In the genomic region with DNA sequence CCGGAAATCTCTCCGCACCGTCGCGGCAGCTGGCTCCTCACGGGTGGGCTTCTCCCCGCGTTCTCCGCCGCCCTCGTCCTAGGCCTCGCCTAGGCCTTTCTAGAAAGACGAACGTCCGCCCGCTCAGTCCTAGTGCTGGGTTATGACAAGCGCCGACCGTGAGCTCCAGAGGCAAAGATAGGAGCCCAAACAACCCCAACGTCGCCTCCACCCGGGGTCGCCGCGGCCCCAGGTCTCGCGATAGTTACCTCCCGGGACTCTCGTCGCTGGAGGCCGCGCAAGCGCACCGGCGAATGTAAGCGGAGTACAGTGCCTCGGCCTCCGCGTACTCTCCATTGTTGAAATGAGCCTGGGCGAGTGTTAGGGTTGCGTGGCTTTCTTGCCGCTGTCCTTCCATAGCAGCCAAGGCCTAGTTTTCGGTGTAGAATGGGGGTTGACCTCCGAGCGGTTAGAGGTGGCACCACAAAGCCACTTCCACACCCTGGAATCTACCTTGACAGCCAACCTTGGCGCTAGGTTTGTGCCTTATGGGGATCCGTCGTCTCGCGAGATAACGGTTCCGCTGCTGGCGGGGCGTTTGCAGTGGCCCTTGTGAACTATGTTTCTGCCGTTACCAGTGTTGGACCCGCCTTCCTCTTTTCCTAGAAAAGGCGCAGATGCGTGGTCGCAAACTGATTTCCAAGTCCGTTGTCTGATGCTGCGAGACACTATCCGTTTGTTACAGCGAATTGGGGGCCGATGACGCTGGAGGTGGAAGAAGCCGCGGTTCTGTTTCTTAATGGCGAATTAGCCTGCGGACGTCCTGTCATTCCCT, we compare ENCODE assay signal across 1 cellular context.
A peak's percentile ranks its signal among the peaks of the same experiment; 100 is the strongest.
TF ChIP-seq lines count a peak whose summit lies in the region.

TSS of gene TTC32 (minus strand) at position 526 of the 814 bp plus-strand sequence. CDS start at position 397, 129 bp downstream.

TF ChIP-seq in A549, 52 proteins besides CTCF, POLR2A, EP300 and RAD21 (continued from another document):
- peak; percentile 95 for TF ChIP-seq REST (IDR thresholded peaks at IDR 0.05)
- no peak for TF ChIP-seq NPAS2 (CRISPR knock-in tag; IDR thresholded peaks at IDR 0.05; ENCODE audit: borderline replicate concordance)
- TF ChIP-seq HDAC2 (IDR thresholded peaks at IDR 0.05) = 0 out of 2 replicates have a peak, but pooled peaks have one; percentile 18
- TF ChIP-seq PHF8 (IDR thresholded peaks at IDR 0.05; ENCODE audit: borderline replicate concordance, low read depth) = peak; percentile 78
- no peak for TF ChIP-seq FOXS1 (CRISPR knock-in tag; IDR thresholded peaks at IDR 0.05)
- TF ChIP-seq, protein P1, sequence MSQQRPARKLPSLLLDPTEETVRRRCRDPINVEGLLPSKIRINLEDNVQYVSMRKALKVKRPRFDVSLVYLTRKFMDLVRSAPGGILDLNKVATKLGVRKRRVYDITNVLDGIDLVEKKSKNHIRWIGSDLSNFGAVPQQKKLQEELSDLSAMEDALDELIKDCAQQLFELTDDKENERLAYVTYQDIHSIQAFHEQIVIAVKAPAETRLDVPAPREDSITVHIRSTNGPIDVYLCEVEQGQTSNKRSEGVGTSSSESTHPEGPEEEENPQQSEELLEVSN (IDR thresholded peaks at IDR 0.05; ENCODE audit: borderline replicate concordance, low read depth) = no peak; the same call in 1 of the 2 replicates
- TF ChIP-seq, protein P2, sequence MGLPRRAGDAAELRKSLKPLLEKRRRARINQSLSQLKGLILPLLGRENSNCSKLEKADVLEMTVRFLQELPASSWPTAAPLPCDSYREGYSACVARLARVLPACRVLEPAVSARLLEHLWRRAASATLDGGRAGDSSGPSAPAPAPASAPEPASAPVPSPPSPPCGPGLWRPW (IDR thresholded peaks at IDR 0.05) = no peak
- peak; percentile 82 for TF ChIP-seq MAX (IDR thresholded peaks at IDR 0.05)
- no peak for TF ChIP-seq CBX8 (IDR thresholded peaks at IDR 0.05)
- TF ChIP-seq, protein P3, sequence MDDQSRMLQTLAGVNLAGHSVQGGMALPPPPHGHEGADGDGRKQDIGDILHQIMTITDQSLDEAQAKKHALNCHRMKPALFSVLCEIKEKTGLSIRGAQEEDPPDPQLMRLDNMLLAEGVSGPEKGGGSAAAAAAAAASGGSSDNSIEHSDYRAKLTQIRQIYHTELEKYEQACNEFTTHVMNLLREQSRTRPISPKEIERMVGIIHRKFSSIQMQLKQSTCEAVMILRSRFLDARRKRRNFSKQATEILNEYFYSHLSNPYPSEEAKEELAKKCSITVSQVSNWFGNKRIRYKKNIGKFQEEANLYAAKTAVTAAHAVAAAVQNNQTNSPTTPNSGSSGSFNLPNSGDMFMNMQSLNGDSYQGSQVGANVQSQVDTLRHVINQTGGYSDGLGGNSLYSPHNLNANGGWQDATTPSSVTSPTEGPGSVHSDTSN (IDR thresholded peaks at IDR 0.05) = 0 out of 2 replicates have a peak, but pooled peaks have one; percentile 34
- no peak for TF ChIP-seq EHF (CRISPR knock-in tag; IDR thresholded peaks at IDR 0.05)
- TF ChIP-seq RNF2 (IDR thresholded peaks at IDR 0.05; ENCODE audit: borderline replicate concordance, low read depth) = no peak
- TF ChIP-seq JUNB (IDR thresholded peaks at IDR 0.05) = no peak
- TF ChIP-seq RFX5 (IDR thresholded peaks at IDR 0.05) = no peak
- TF ChIP-seq BHLHE40 (IDR thresholded peaks at IDR 0.05; ENCODE audit: low read depth, low read length) = no peak
- TF ChIP-seq JUN (IDR thresholded peaks at IDR 0.05) = peak; percentile 79 to 97
- TF ChIP-seq TFCP2L1 (CRISPR knock-in tag; IDR thresholded peaks at IDR 0.05) = no peak
- peak; percentile 12 for TF ChIP-seq MAFK (IDR thresholded peaks at IDR 0.05; ENCODE audit: partially characterized antibody)
- no peak for TF ChIP-seq HOXA7 (CRISPR knock-in tag; IDR thresholded peaks at IDR 0.05)
- no peak for TF ChIP-seq EHMT2 (IDR thresholded peaks at IDR 0.05; ENCODE audit: low read depth)
- no peak for TF ChIP-seq CEBPB (IDR thresholded peaks at IDR 0.05)
- TF ChIP-seq ZNF302 (CRISPR knock-in tag; IDR thresholded peaks at IDR 0.05) = no peak
- TF ChIP-seq NFE2L2 (conservative IDR thresholded peaks at IDR 0.05; ENCODE audit: low read length) = no peak
- TF ChIP-seq ESRRA (IDR thresholded peaks at IDR 0.05; ENCODE audit: borderline replicate concordance, low read length) = no peak
- peak; percentile 87; the same call in 1 of the 2 replicates for TF ChIP-seq TP53 (CRISPR knock-in tag; IDR thresholded peaks at IDR 0.05)
- TF ChIP-seq NR3C1 (IDR thresholded peaks at IDR 0.05) = no peak
- no peak for TF ChIP-seq ZC3H11A (IDR thresholded peaks at IDR 0.05)
- no peak for TF ChIP-seq HEYL (CRISPR knock-in tag; IDR thresholded peaks at IDR 0.05)
- no peak for TF ChIP-seq POLR2AphosphoS2 (conservative IDR thresholded peaks at IDR 0.05; ENCODE audit: low read length)
- TF ChIP-seq MAZ (IDR thresholded peaks at IDR 0.05; ENCODE audit: borderline replicate concordance, low read depth, low read length) = 0 out of 2 replicates have a peak, but pooled peaks have one; percentile 10
- no peak; the same call in 1 of the 2 replicates for TF ChIP-seq HOXB5 (CRISPR knock-in tag; IDR thresholded peaks at IDR 0.05)
- no peak for TF ChIP-seq ZFP36 (IDR thresholded peaks at IDR 0.05; ENCODE audit: borderline replicate concordance, partially characterized antibody)
- peak; percentile 63; the same call in 2 of the 3 replicates for TF ChIP-seq BCL3 (IDR thresholded peaks at IDR 0.05)
- no peak for TF ChIP-seq ZSCAN20 (CRISPR knock-in tag; IDR thresholded peaks at IDR 0.05)
- TF ChIP-seq, protein P4, sequence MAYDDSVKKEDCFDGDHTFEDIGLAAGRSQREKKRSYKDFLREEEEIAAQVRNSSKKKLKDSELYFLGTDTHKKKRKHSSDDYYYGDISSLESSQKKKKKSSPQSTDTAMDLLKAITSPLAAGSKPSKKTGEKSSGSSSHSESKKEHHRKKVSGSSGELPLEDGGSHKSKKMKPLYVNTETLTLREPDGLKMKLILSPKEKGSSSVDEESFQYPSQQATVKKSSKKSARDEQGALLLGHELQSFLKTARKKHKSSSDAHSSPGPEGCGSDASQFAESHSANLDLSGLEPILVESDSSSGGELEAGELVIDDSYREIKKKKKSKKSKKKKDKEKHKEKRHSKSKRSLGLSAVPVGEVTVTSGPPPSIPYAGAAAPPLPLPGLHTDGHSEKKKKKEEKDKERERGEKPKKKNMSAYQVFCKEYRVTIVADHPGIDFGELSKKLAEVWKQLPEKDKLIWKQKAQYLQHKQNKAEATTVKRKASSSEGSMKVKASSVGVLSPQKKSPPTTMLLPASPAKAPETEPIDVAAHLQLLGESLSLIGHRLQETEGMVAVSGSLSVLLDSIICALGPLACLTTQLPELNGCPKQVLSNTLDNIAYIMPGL (CRISPR knock-in tag; IDR thresholded peaks at IDR 0.05; ENCODE audit: borderline replicate concordance) = no peak; the same call in 1 of the 2 replicates
- no peak for TF ChIP-seq KDM1A (IDR thresholded peaks at IDR 0.05; ENCODE audit: low read depth)
- no peak for TF ChIP-seq RCOR1 (IDR thresholded peaks at IDR 0.05; ENCODE audit: low read depth, low read length)
